Comparison of ENCODE assay signal across 8 cellular contexts in genomic region chr3:41893977-41894376, GRCh38.
DNase-seq lines count a peak whose midpoint lies in the region; ATAC-seq and TF ChIP-seq lines count a peak whose summit lies in the region.

No MANE protein-coding gene starts in this region.

- TF ChIP-seq CTCF in brain microvascular endothelial cell (IDR thresholded peaks at IDR 0.05; ENCODE audit: low read depth, low read length, missing control alignments): peak; percentile 38
- TF ChIP-seq CTCF in liver (IDR thresholded peaks at IDR 0.05; ENCODE audit: low read depth, low read length, missing input control): peak; percentile 53
- TF ChIP-seq CTCF in stomach (IDR thresholded peaks at IDR 0.05): peak in 2 of 7 experiments; percentile 25 to 48

- no peak for TF ChIP-seq EP300 in stomach (IDR thresholded peaks at IDR 0.05)

- peak; percentile 80 to 83 for TF ChIP-seq RAD21 in liver (IDR thresholded peaks at IDR 0.05)

- in situ Hi-C loops in brain microvascular endothelial cell (cut with HindIII; ENCODE audit: low pct_ligation_motif_present, low sequenced_read_pairs): no loop called here

- ATAC-seq in GM18511 (IDR thresholded peaks at IDR 0.05; ENCODE audit: unreplicated experiment): no peak

- H3K27ac ChIP-seq in brain microvascular endothelial cell (no peak overlapping the region), liver (ENCODE audit: low read depth in 1 of 2, low read length in 2 of 2) (no peak overlapping the region), stomach (no peak overlapping the region)

- H3K9me3 ChIP-seq in liver (ENCODE audit: control insufficient read depth in 4 of 4, low read length in 3 of 4) (no peaks in the 10 kb centered on the region), stomach (no peaks in the 10 kb centered on the region)

- TF ChIP-seq POLR2A in stomach (IDR thresholded peaks at IDR 0.05): no peak

- H3K36me3 ChIP-seq in brain microvascular endothelial cell (replicated peaks) (no peaks in the 10 kb centered on the region), liver (ENCODE audit: control insufficient read depth in 4 of 4, insufficient read depth in 3 of 4, low read depth in 1 of 4, low read length in 3 of 4) (no peaks in the 10 kb centered on the region), stomach (peaks cover 0 to 7% (median 0%) of the 10 kb centered on the region in 4 donors)

- H3K4me3 ChIP-seq in brain microvascular endothelial cell (ENCODE audit: low read depth, low read length) (no peak overlapping the region), liver (ENCODE audit: low read depth in 1 of 3, low read length in 3 of 3) (no peak overlapping the region), stomach (no peak overlapping the region)

- H3K27me3 ChIP-seq in brain microvascular endothelial cell (replicated peaks) (no peaks in the 10 kb centered on the region), liver (ENCODE audit: control insufficient read depth in 4 of 4, insufficient read depth in 4 of 4, low read length in 3 of 4) (no peaks in the 10 kb centered on the region), stomach (no peaks in the 10 kb centered on the region)

- DNase-seq in NOMO-1 treated with DMSO at 0.1 percent for 48 hours (lab: John Stamatoyannopoulos, UW; ENCODE audit: unreplicated experiment): peak; percentile 3
- no peak for DNase-seq in NOMO-1 treated with dmso at 0.1 percent for 144 hours (lab: John Stamatoyannopoulos, UW; ENCODE audit: unreplicated experiment)
- peak; percentile 42 for DNase-seq in M059J (ENCODE audit: low read depth)
- peak; percentile 56 for DNase-seq in brain microvascular endothelial cell
- no peak for DNase-seq in stimulated activated CD4-positive, alpha-beta T cell treated with anti-CD3 and anti-CD28 coated beads, Interleukin-2, amount 100 ng/mL, for 24 hours
- no peak for DNase-seq in stomach

- H3K9ac ChIP-seq in liver (ENCODE audit: low read depth in 1 of 2, low read length in 2 of 2): no peak overlapping the region

- WGBS in liver: 24% methylated on average over 1 of the region's 1 CpG
- WGBS in stomach, 5 donors: 20 to 33% (median 24%) methylated on average over 1 of the region's 1 CpG

- H3K4me1 ChIP-seq in liver (ENCODE audit: control insufficient read depth in 4 of 4, insufficient read depth in 4 of 4, low read length in 3 of 4) (peaks cover 2 to 8% (median 4%) of the 10 kb centered on the region in 4 donors), stomach (no peaks in the 10 kb centered on the region)

- intact Hi-C loops in stomach (cut with DNase I; ENCODE audit: low total_unique reads): loop anchor here (5.0 to 10.0 kb wide), 2 partner anchors 208 to 301 kb away; no protein-coding TSS in a partner anchor

TF ChIP-seq in liver, 16 proteins besides CTCF, POLR2A, EP300 and RAD21:
- TF ChIP-seq HNF4G (IDR thresholded peaks at IDR 0.05) (no peak), JUND (IDR thresholded peaks at IDR 0.05) (no peak), ZBTB33 (IDR thresholded peaks at IDR 0.05) (no peak)
TF ChIP-seq in liver: peak in this region for 0.

Comparison
In these comparisons a context has a peak if more than half of its experiments do, and no peak if none do; other contexts are left out.
1. DNase-seq: peak in NOMO-1 treated with DMSO at 0.1 percent for 48 hours (single experiment), M059J (single experiment) and brain microvascular endothelial cell (single experiment); none in NOMO-1 treated with dmso at 0.1 percent for 144 hours (single experiment), stimulated activated CD4-positive, alpha-beta T cell treated with anti-CD3 and anti-CD28 coated beads, Interleukin-2, amount 100 ng/mL, for 24 hours (0 of 2) and stomach (single experiment).